ENCODE assay signal across 10 cellular contexts in the genomic region with DNA sequence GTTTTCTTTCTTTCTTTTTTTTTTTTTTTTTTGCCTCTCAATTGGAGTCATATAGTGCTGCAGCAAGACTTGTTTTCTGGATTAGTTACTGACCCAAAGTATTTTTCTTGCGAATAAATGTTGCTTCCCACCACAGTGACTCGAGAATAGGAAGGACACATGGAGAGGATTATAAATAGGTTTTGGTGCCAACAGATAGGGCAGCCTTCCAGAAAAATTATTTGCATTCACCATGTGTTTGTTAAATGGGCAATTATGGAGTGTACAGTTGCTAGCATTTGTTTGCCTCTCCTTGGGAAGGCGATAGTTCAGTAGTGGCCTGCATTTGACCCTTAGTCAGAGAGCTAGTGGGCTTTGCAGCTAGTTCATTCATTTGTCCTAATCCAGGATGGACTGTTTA.
DNase-seq lines count a peak whose midpoint lies in the region; ATAC-seq, FAIRE-seq and TF ChIP-seq lines count a peak whose summit lies in the region.
"Had no signal": no experiment of that assay in that cellular context is flagged by ENCODE, and none has a peak within 500 bp of the region (broad histone marks: within the 10 kb centered on the region; RNA-seq: fewer than 3 reads in every experiment).

No MANE protein-coding gene starts in this region.

- no peaks in the 10 kb centered on the region for H3K9me1 ChIP-seq in K562 (ENCODE audit: control insufficient read depth, insufficient read depth, low read length)

- no peak overlapping the region for H4K8ac ChIP-seq in trophoblast cell (ENCODE audit: low read depth, low read length)

- H3K4me3 Mint-ChIP-seq in GM23338: no peak overlapping the region

- peaks cover 4% of the 10 kb centered on the region; the same call in 1 of the 3 replicates for H3K9me3 Mint-ChIP-seq in GM23338

- H3K27me3 ChIP-seq in GM23338 (ENCODE audit: insufficient read depth): no peaks in the 10 kb centered on the region
- no peaks in the 10 kb centered on the region for H3K27me3 ChIP-seq in K562 (ENCODE audit: control insufficient read depth in 2 of 2, insufficient read depth in 2 of 2, low read length in 2 of 2)
- H3K27me3 ChIP-seq in pancreas: no peaks in the 10 kb centered on the region
- H3K27me3 ChIP-seq in trophoblast cell (ENCODE audit: insufficient read depth, low read length): no peaks in the 10 kb centered on the region

- no peak overlapping the region for H3K23ac ChIP-seq in trophoblast cell (ENCODE audit: low read length)

- H3K18ac ChIP-seq in trophoblast cell (ENCODE audit: low read length): no peak overlapping the region

- no TSS peak for BruUV-seq in K562 (replicated peaks; lab: Mats Ljungman, UMichigan)

- H4K20me1 ChIP-seq in GM23338 (replicated peaks; ENCODE audit: insufficient read depth): peaks cover under 1% of the 10 kb centered on the region; the same call in 1 of the 2 replicates
- H4K20me1 ChIP-seq in K562 (replicated peaks; ENCODE audit: control insufficient read depth, insufficient read depth, low read length): no peaks in the 10 kb centered on the region; the same call in 1 of the 2 replicates

- in situ Hi-C loops in K562 (cut with MboI): no loop called here

- peaks cover 26% of the 10 kb centered on the region for H3K79me1 ChIP-seq in trophoblast cell (ENCODE audit: low read length)

- H2BK5ac ChIP-seq in trophoblast cell (ENCODE audit: low read depth, low read length, poor library complexity): no peak overlapping the region

- H3K9me3 ChIP-seq in K562 (replicated peaks; ENCODE audit: control insufficient read depth, insufficient read depth, low read depth, low read length) (no peaks in the 10 kb centered on the region), pancreas (no peaks in the 10 kb centered on the region), trophoblast cell (ENCODE audit: insufficient read depth, low read depth, low read length) (no peaks in the 10 kb centered on the region)

- FAIRE-seq in K562 (lab: Jason Lieb, UNC) (no peak), pancreas (lab: Jason Lieb, UNC) (no peak)

- H3K27me3 Mint-ChIP-seq in GM23338 (ENCODE audit: insufficient read depth, low read depth, poor library complexity): peaks cover 5% of the 10 kb centered on the region

- H3K36me3 Mint-ChIP-seq in GM23338 (ENCODE audit: low read depth): peaks cover 4% of the 10 kb centered on the region; the same call in 2 of the 3 replicates

- peaks cover 74% of the 10 kb centered on the region for H3K4me1 Mint-ChIP-seq in GM23338

- POLR2A ChIA-PET in K562 (lab: Yijun Ruan, JAX): interaction anchor here (0.7 kb wide), 1 partner anchor 11 kb away, joined by 3 read pairs; no protein-coding TSS in a partner anchor

- H3K4me1 ChIP-seq in GM23338 (ENCODE audit: insufficient read depth) (peaks cover 39% of the 10 kb centered on the region), K562 (replicated peaks in 1 of 2; ENCODE audit: control insufficient read depth in 2 of 2, insufficient read depth in 2 of 2, low read length in 2 of 2) (peaks cover 0 to 36% of the 10 kb centered on the region in 2 experiments; a peak in 4 of 5 replicates), pancreas (peaks cover 9 to 24% (median 12%) of the 10 kb centered on the region in 3 donors), trophoblast cell (ENCODE audit: control insufficient read depth in 1 of 2, insufficient read depth in 2 of 2, low read length in 2 of 2) (peaks cover 35 to 42% of the 10 kb centered on the region in 2 experiments)

- no peak overlapping the region for H4K12ac ChIP-seq in trophoblast cell (ENCODE audit: low read depth, low read length)

- H3F3A ChIP-seq in GM23338 (replicated peaks; ENCODE audit: low read depth): 0 out of 2 replicates have a peak, but pooled peaks cover 3% of the 10 kb centered on the region

- TF ChIP-seq EP300 in K562 (IDR thresholded peaks at IDR 0.05; ENCODE audit: low read length): no peak

- peak overlapping the region in 1 of 2 experiments; percentile 36; a peak in 1 of 4 replicates for H3K9ac ChIP-seq in K562 (ENCODE audit: insufficient read depth in 1 of 2, low read depth in 2 of 2, low read length in 2 of 2)
- no peak overlapping the region for H3K9ac ChIP-seq in trophoblast cell (ENCODE audit: low read length)

- H3K27ac ChIP-seq in GM23338 (ENCODE audit: low read depth): no peak overlapping the region
- H3K27ac ChIP-seq in K562 (ENCODE audit: extremely low read depth, low read depth, low read length): peak overlapping the region; percentile 69
- H3K27ac ChIP-seq in pancreas: peak overlapping the region in 1 of 4 donors; percentile 16
- H3K27ac ChIP-seq in trophoblast cell (ENCODE audit: low read depth, low read length): no peak overlapping the region

- no peak for TF ChIP-seq CTCF in GM23338 (conservative IDR thresholded peaks at IDR 0.05; ENCODE audit: low read depth in 2 of 2)
- no peak for TF ChIP-seq CTCF in K562 (IDR thresholded peaks at IDR 0.05 in 2 of 3, conservative IDR thresholded peaks at IDR 0.05 in 1 of 3; ENCODE audit: insufficient read depth in 2 of 3, low read depth in 1 of 3, low read length in 3 of 3)
- no peak for TF ChIP-seq CTCF in pancreas (IDR thresholded peaks at IDR 0.05)

- H3K9me2 ChIP-seq in GM23338 (ENCODE audit: insufficient read depth): peaks cover 7% of the 10 kb centered on the region; the same call in 1 of the 2 replicates

- TF ChIP-seq POLR2A in K562 (conservative IDR thresholded peaks at IDR 0.05): no peak

- CTCF ChIA-PET in K562 (lab: Yijun Ruan, JAX; ENCODE audit: low intra/inter-chr PET ratio): interaction anchor here (0.9 kb wide), 1 partner anchor 81 kb away, joined by 4 read pairs; no protein-coding TSS in a partner anchor

- H4K91ac ChIP-seq in trophoblast cell (ENCODE audit: low read depth, low read length): no peak overlapping the region

- intact Hi-C loops in K562 (cut with micrococcal nuclease): loop anchor here (5.0 kb wide), 1 partner anchor 73 kb away; no protein-coding TSS in a partner anchor
- intact Hi-C loops in pancreas (cut with DNase I): no loop called here

- DNase-seq in GM23338 (ENCODE audit: low spot score) (no peak), NCI-H2081 (lab: John Stamatoyannopoulos, UW) (peak; percentile 83 to 94), K562 (ENCODE audit: extremely low read depth in 1 of 4, low spot score in 3 of 4) (no peak), pancreas (no peak), trophoblast cell (no peak), NCI-H146 treated with DMSO at 0.1 percent for 48 hours (lab: John Stamatoyannopoulos, UW; ENCODE audit: unreplicated experiment) (no peak)
- DNase-seq: activated CD4-positive, alpha-beta T cell treated with anti-CD3 and anti-CD28 coated beads, Interleukin-2, amount 50 U/mL, for 1 hour; anterior cingulate cortex; retina had no signal

- no peak for ATAC-seq in GM23338
- ATAC-seq in K562: no peak; the same call in 2 of the 3 replicates
- ATAC-seq in pancreas: peak; percentile 30 to 63 (median 51)
- no peak for ATAC-seq in HG03108 (IDR thresholded peaks at IDR 0.05; ENCODE audit: unreplicated experiment)

- no peak overlapping the region for H2AK5ac ChIP-seq in trophoblast cell (ENCODE audit: low read length)

- H2AFZ ChIP-seq in GM23338 (no peak overlapping the region), K562 (ENCODE audit: low read depth, low read length) (no peak overlapping the region), trophoblast cell (ENCODE audit: insufficient read depth, low read length, poor library complexity) (no peak overlapping the region)

- TF ChIP-seq RAD21 in K562 (CRISPR knock-in tag; conservative IDR thresholded peaks at IDR 0.05 in 1 of 2, IDR thresholded peaks at IDR 0.05 in 1 of 2): no peak

- peaks cover 36% of the 10 kb centered on the region for H3K79me2 ChIP-seq in GM23338 (replicated peaks; ENCODE audit: insufficient read depth)
- H3K79me2 ChIP-seq in K562 (ENCODE audit: control insufficient read depth, insufficient read depth, low read length): peaks cover 86% of the 10 kb centered on the region
- peaks cover 7% of the 10 kb centered on the region for H3K79me2 ChIP-seq in trophoblast cell (ENCODE audit: control insufficient read depth, insufficient read depth, low read length, poor library complexity)

- H3K36me3 ChIP-seq in GM23338 (ENCODE audit: insufficient read depth): no peaks in the 10 kb centered on the region
- peaks cover 4% of the 10 kb centered on the region; the same call in 2 of the 3 replicates for H3K36me3 ChIP-seq in K562 (ENCODE audit: control insufficient read depth, insufficient read depth, low read length)
- H3K36me3 ChIP-seq in pancreas: no peaks in the 10 kb centered on the region
- H3K36me3 ChIP-seq in trophoblast cell (ENCODE audit: control insufficient read depth in 1 of 2, insufficient read depth in 2 of 2, low read length in 2 of 2): no peaks in the 10 kb centered on the region

- H3K4me3 ChIP-seq in GM23338 (no peak overlapping the region), K562 (no peak overlapping the region), pancreas (no peak overlapping the region), trophoblast cell (ENCODE audit: low read depth, low read length) (no peak overlapping the region)

- H3K4me2 ChIP-seq in GM23338: no peak overlapping the region
- no peak overlapping the region for H3K4me2 ChIP-seq in K562 (ENCODE audit: insufficient read depth, low read length)
- H3K4me2 ChIP-seq in trophoblast cell (ENCODE audit: low read length): no peak overlapping the region

- no peak overlapping the region for H3K14ac ChIP-seq in trophoblast cell (ENCODE audit: low read length)

- no peak overlapping the region for H3K4ac ChIP-seq in trophoblast cell (ENCODE audit: low read depth, low read length)

- WGBS in K562 (ENCODE audit: insufficient coverage, low coverage, missing lambda C conversion rate): 57% methylated on average over 3 of the region's 3 CpGs
- WGBS in pancreas, 2 donors: 5 to 11% methylated on average over 3 of the region's 3 CpGs
- no CpG with 5 or more reads among the region's 3 CpGs for WGBS in trophoblast cell (ENCODE audit: extremely low coverage, insufficient coverage, insufficient read length)

- no peak overlapping the region for H2BK12ac ChIP-seq in trophoblast cell (ENCODE audit: low read length)

- peak overlapping the region; percentile 70; the same call in 1 of the 2 replicates for H3K27ac Mint-ChIP-seq in GM23338

- no peak overlapping the region for H2BK120ac ChIP-seq in trophoblast cell (ENCODE audit: insufficient read depth, low read length, poor library complexity)

TF ChIP-seq in GM23338, 12 proteins besides CTCF, POLR2A, EP300 and RAD21 (continues in another document):
- no peak for TF ChIP-seq ZNF114 (CRISPR knock-in tag; IDR thresholded peaks at IDR 0.05)
- no peak for TF ChIP-seq POLR2AphosphoS5 (IDR thresholded peaks at IDR 0.05; ENCODE audit: low read depth)

TF ChIP-seq in K562, 482 proteins besides CTCF, POLR2A, EP300 and RAD21 (continues in another document):
- TF ChIP-seq PYGO2 (tag; IDR thresholded peaks at IDR 0.05) (no peak), CBX1 (IDR thresholded peaks at IDR 0.05; ENCODE audit: low read depth) (no peak), HLTF (IDR thresholded peaks at IDR 0.05) (no peak), ZNF507 (tag; conservative IDR thresholded peaks at IDR 0.05) (no peak), NCOR1 (IDR thresholded peaks at IDR 0.05) (no peak), MAFG (tag; conservative IDR thresholded peaks at IDR 0.05) (no peak), ARNT (IDR thresholded peaks at IDR 0.05) (no peak)

Comparison
In these comparisons a context has a peak if more than half of its experiments do, and no peak if none do; other contexts are left out.
1. ATAC-seq: peak in pancreas (4 of 4); none in GM23338 (single experiment), K562 (single experiment) and HG03108 (single experiment).
2. DNase-seq: peak in NCI-H2081 (2 of 2); none in GM23338 (single experiment), K562 (0 of 4), pancreas (0 of 6), trophoblast cell (0 of 2) and NCI-H146 treated with DMSO at 0.1 percent for 48 hours (single experiment).